ENCODE assay signal across 24 cellular contexts in the genomic region with DNA sequence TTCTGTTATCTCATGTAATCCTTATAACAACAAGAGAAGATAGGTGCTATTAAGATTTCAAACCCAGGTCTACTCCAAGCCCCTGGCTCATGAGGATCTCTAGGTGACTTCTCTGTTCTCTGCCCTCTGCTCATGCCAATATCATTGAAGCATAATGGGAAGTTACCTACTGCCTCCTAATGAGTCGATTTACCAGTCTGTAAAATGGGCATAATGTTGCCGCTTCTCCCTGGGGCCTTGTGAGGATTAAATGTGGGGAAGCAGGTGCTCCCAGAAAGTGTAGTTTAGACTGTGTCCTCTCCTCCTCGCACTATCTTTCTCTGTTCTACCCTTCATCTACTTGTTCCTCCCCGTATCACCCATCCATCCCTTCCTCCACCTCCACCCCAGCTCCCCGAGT.
DNase-seq lines count a peak whose midpoint lies in the region; ATAC-seq, FAIRE-seq and TF ChIP-seq lines count a peak whose summit lies in the region.
"Had no signal": no experiment of that assay in that cellular context is flagged by ENCODE, and none has a peak within 500 bp of the region (broad histone marks: within the 10 kb centered on the region; RNA-seq: fewer than 3 reads in every experiment).

No MANE protein-coding gene starts in this region.

- H3K9me3 ChIP-seq in K562 (replicated peaks; ENCODE audit: control insufficient read depth, insufficient read depth, low read depth, low read length) (no peaks in the 10 kb centered on the region), neural progenitor cell (ENCODE audit: low read depth) (no peaks in the 10 kb centered on the region)
- H3K9me3 ChIP-seq: BE2C, BLaER1, Caco-2 had no signal

- H3K36me3 ChIP-seq in K562 (ENCODE audit: control insufficient read depth, insufficient read depth, low read length) = no peaks in the 10 kb centered on the region
- no peaks in the 10 kb centered on the region for H3K36me3 ChIP-seq in neural progenitor cell
- H3K36me3 ChIP-seq: BE2C, BLaER1 had no signal

- TF ChIP-seq RAD21 in K562 (CRISPR knock-in tag; conservative IDR thresholded peaks at IDR 0.05 in 1 of 2, IDR thresholded peaks at IDR 0.05 in 1 of 2) = no peak

- no peak overlapping the region for H2AFZ ChIP-seq in K562 (ENCODE audit: low read depth, low read length)
- no peak overlapping the region for H2AFZ ChIP-seq in neural progenitor cell (replicated peaks)

- no peak; the same call in 2 of the 3 replicates for ATAC-seq in K562
- ATAC-seq in HG02571 (IDR thresholded peaks at IDR 0.05; ENCODE audit: unreplicated experiment) = no peak
- ATAC-seq: GM12878 had no signal

- no peaks in the 10 kb centered on the region for H3K36me3 Mint-ChIP-seq in neural progenitor cell
- H3K36me3 Mint-ChIP-seq in activated T-cell treated with anti-CD3 and anti-CD28 coated beads, Interleukin-2, amount 50 U/mL, for 24 hours (ENCODE audit: low read depth) = no peaks in the 10 kb centered on the region
- H3K36me3 Mint-ChIP-seq: CD14-positive monocyte; CD4-positive, alpha-beta memory T cell; CD4-positive, CD25-positive, alpha-beta regulatory T cell; CD8-positive, alpha-beta memory T cell had no signal

- CTCF ChIA-PET in K562 (lab: Yijun Ruan, JAX; ENCODE audit: low intra/inter-chr PET ratio) = interaction anchor here (0.6 kb wide), 1 partner anchor 82 kb away, joined by 4 read pairs; no protein-coding TSS in a partner anchor

- peaks cover 54% of the 10 kb centered on the region for H3K4me1 Mint-ChIP-seq in neural progenitor cell
- H3K4me1 Mint-ChIP-seq in activated T-cell treated with anti-CD3 and anti-CD28 coated beads, Interleukin-2, amount 50 U/mL, for 24 hours (ENCODE audit: low read depth) = no peaks in the 10 kb centered on the region
- H3K4me1 Mint-ChIP-seq: CD14-positive monocyte had no signal

- H3K27me3 ChIP-seq in K562 (ENCODE audit: control insufficient read depth in 2 of 2, insufficient read depth in 2 of 2, low read length in 2 of 2) = no peaks in the 10 kb centered on the region
- H3K27me3 ChIP-seq in neural progenitor cell = no peaks in the 10 kb centered on the region
- H3K27me3 ChIP-seq: BLaER1 had no signal

- TF ChIP-seq POLR2A in K562 (conservative IDR thresholded peaks at IDR 0.05) = no peak

- no peak for FAIRE-seq in K562 (lab: Jason Lieb, UNC)
- FAIRE-seq: A204.1, D721Med, G401.6, GM12878, GM12892, GM18507 had no signal

- H3K4me2 ChIP-seq in K562 (ENCODE audit: insufficient read depth, low read length) (no peak overlapping the region; the same call in 1 of the 2 replicates), neural progenitor cell (no peak overlapping the region)
- H3K4me2 ChIP-seq: BLaER1 had no signal

- H3K9me1 ChIP-seq in K562 (ENCODE audit: control insufficient read depth, insufficient read depth, low read length) = no peaks in the 10 kb centered on the region

- H3K9me3 Mint-ChIP-seq in neural progenitor cell = no peaks in the 10 kb centered on the region
- no peaks in the 10 kb centered on the region for H3K9me3 Mint-ChIP-seq in activated T-cell treated with anti-CD3 and anti-CD28 coated beads, Interleukin-2, amount 50 U/mL, for 24 hours

- H3K27ac Mint-ChIP-seq in neural progenitor cell = no peak overlapping the region
- no peak overlapping the region for H3K27ac Mint-ChIP-seq in activated T-cell treated with anti-CD3 and anti-CD28 coated beads, Interleukin-2, amount 50 U/mL, for 24 hours
- H3K27ac Mint-ChIP-seq: CD14-positive monocyte; CD4-positive, alpha-beta memory T cell; CD8-positive, alpha-beta memory T cell had no signal

- H3K79me2 ChIP-seq in K562 (ENCODE audit: control insufficient read depth, insufficient read depth, low read length) (no peaks in the 10 kb centered on the region), neural progenitor cell (ENCODE audit: low read depth) (no peaks in the 10 kb centered on the region)

- TF ChIP-seq EP300 in K562 (IDR thresholded peaks at IDR 0.05; ENCODE audit: low read length) = no peak

- in situ Hi-C loops in K562 (cut with MboI) = loop anchor here (10.0 kb wide), 1 partner anchor 446 kb away; no protein-coding TSS in a partner anchor

- intact Hi-C loops in K562 (cut with micrococcal nuclease) = loop anchor here (10.0 kb wide), 1 partner anchor 154 kb away; no protein-coding TSS in a partner anchor

- H3F3A ChIP-seq in neural progenitor cell (ENCODE audit: low read depth) = peaks cover 71% of the 10 kb centered on the region

- no peak for TF ChIP-seq CTCF in K562 (IDR thresholded peaks at IDR 0.05 in 2 of 3, conservative IDR thresholded peaks at IDR 0.05 in 1 of 3; ENCODE audit: insufficient read depth in 2 of 3, low read depth in 1 of 3, low read length in 3 of 3)
- TF ChIP-seq CTCF in neural progenitor cell (IDR thresholded peaks at IDR 0.05) = no peak

- POLR2A ChIA-PET in K562 (lab: Yijun Ruan, JAX) = interaction anchor here (0.6 kb wide), 3 partner anchors 55 to 773 kb away, joined by 3 read pairs; no protein-coding TSS in a partner anchor

- 30% methylated on average over 5 of the region's 5 CpGs for WGBS in K562 (ENCODE audit: insufficient coverage, low coverage, missing lambda C conversion rate)

- H3K27ac ChIP-seq in K562 (ENCODE audit: extremely low read depth, low read depth, low read length) (no peak overlapping the region), neural progenitor cell (no peak overlapping the region)
- H3K27ac ChIP-seq: BLaER1 had no signal

- H3K4me1 ChIP-seq in K562 (replicated peaks in 1 of 2; ENCODE audit: control insufficient read depth in 2 of 2, insufficient read depth in 2 of 2, low read length in 2 of 2) (peaks cover 9 to 27% of the 10 kb centered on the region in 2 experiments; a peak in 4 of 5 replicates), neural progenitor cell (peaks cover 37% of the 10 kb centered on the region)
- H3K4me1 ChIP-seq: BE2C, BLaER1, Caco-2 had no signal

- H3K4me3 ChIP-seq in K562 = no peak overlapping the region
- no peak overlapping the region for H3K4me3 ChIP-seq in neural progenitor cell
- H3K4me3 ChIP-seq: BLaER1, GM12878 had no signal

- H4K20me1 ChIP-seq in K562 (replicated peaks; ENCODE audit: control insufficient read depth, insufficient read depth, low read length) (no peaks in the 10 kb centered on the region; the same call in 1 of the 2 replicates), neural progenitor cell (ENCODE audit: low read depth) (no peaks in the 10 kb centered on the region)
- H4K20me1 ChIP-seq: BLaER1 had no signal

- BruUV-seq in K562 (replicated peaks; lab: Mats Ljungman, UMichigan) = no TSS peak

- DNase-seq in OCI-M1 (lab: John Stamatoyannopoulos, UW) = peak; percentile 37
- no peak for DNase-seq in K562 (ENCODE audit: extremely low read depth in 1 of 4, low spot score in 3 of 4)
- no peak for DNase-seq in neural progenitor cell (ENCODE audit: low spot score)
- DNase-seq in activated CD4-positive, alpha-beta T cell treated with anti-CD3 and anti-CD28 coated beads for 48 hours = no peak
- no peak for DNase-seq in activated T-cell treated with anti-CD3 and anti-CD28 coated beads, Interleukin-2, amount 50 U/mL, for 24 hours
- DNase-seq: 8988T; ACHN; BE2C; C1 segment of cervical spinal cord; Caco-2; Calu3; CD4-positive, alpha-beta memory T cell; CD4-positive, CD25-positive, alpha-beta regulatory T cell; CD8-positive, alpha-beta memory T cell; DMS79 treated with DMSO at 0.1 percent for 48 hours had no signal

- H3K27me3 Mint-ChIP-seq in neural progenitor cell (ENCODE audit: insufficient read depth, low read depth) = peaks cover 62% of the 10 kb centered on the region
- H3K27me3 Mint-ChIP-seq in activated T-cell treated with anti-CD3 and anti-CD28 coated beads, Interleukin-2, amount 50 U/mL, for 24 hours = peaks cover 63% of the 10 kb centered on the region

- peak overlapping the region; percentile 34 for H3K4me3 Mint-ChIP-seq in neural progenitor cell
- no peak overlapping the region for H3K4me3 Mint-ChIP-seq in activated T-cell treated with anti-CD3 and anti-CD28 coated beads, Interleukin-2, amount 50 U/mL, for 24 hours
- H3K4me3 Mint-ChIP-seq: CD14-positive monocyte; CD4-positive, alpha-beta memory T cell; CD4-positive, CD25-positive, alpha-beta regulatory T cell had no signal

- H3K9ac ChIP-seq in K562 (ENCODE audit: insufficient read depth in 1 of 2, low read depth in 2 of 2, low read length in 2 of 2) (no peak overlapping the region), neural progenitor cell (no peak overlapping the region)
- H3K9ac ChIP-seq: BLaER1 had no signal

TF ChIP-seq in K562, 482 proteins besides CTCF, POLR2A, EP300 and RAD21 (continues in another document):
- TF ChIP-seq FOXJ3 (CRISPR knock-in tag; IDR thresholded peaks at IDR 0.05) = no peak
- no peak for TF ChIP-seq UBTF (IDR thresholded peaks at IDR 0.05; ENCODE audit: borderline replicate concordance in 1 of 2, low read depth in 2 of 2, low read length in 2 of 2)
- TF ChIP-seq TAF1 (IDR thresholded peaks at IDR 0.05; ENCODE audit: control insufficient read depth, extremely low read depth, insufficient read depth, low read length, severe bottlenecking) = no peak
- TF ChIP-seq ELF2 (CRISPR knock-in tag; IDR thresholded peaks at IDR 0.05) = no peak
